In the genomic region with DNA sequence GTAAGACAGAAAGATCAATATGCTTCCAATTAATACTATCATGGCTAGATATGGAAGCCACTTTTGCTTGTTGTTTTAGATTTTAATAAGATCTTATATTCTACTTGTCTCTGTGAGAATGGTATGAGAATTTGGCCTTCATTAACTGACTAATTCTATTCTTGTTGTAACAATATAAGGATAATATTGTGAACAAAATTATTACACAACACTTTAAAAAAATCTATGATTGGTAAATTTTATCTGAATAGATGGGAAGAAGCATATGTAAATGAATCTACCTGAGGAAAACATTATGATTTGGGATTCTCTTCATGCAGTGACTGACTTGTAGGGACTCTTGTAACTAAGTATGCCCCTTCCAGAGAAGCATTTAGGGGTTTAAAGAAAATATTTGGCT, we compare ENCODE assay signal across 15 cellular contexts.
DNase-seq lines count a peak whose midpoint lies in the region; ATAC-seq and TF ChIP-seq lines count a peak whose summit lies in the region.
"Had no signal": no experiment of that assay in that cellular context is flagged by ENCODE, and none has a peak within 500 bp of the region (broad histone marks: within the 10 kb centered on the region; RNA-seq: fewer than 3 reads in every experiment).

No MANE protein-coding gene starts in this region.

- no peak overlapping the region for H3K27ac Mint-ChIP-seq in MCF 10A (ENCODE audit: low read depth, unreplicated experiment)
- H3K27ac Mint-ChIP-seq: CD8-positive, alpha-beta memory T cell; H9 had no signal

- CTCF ChIA-PET in MCF 10A (lab: Yijun Ruan, JAX), result no interaction called here

- H3K79me2 ChIP-seq in GM23248 (ENCODE audit: insufficient read depth), result no peaks in the 10 kb centered on the region
- no peaks in the 10 kb centered on the region for H3K79me2 ChIP-seq in MM.1S (ENCODE audit: low read length)
- H3K79me2 ChIP-seq in osteoblast (ENCODE audit: insufficient read depth, low read length), result no peaks in the 10 kb centered on the region

- H3K9ac ChIP-seq in GM23248, result no peak overlapping the region
- no peak overlapping the region; the same call in 1 of the 2 replicates for H3K9ac ChIP-seq in MM.1S (ENCODE audit: low read length)
- H3K9ac ChIP-seq: BLaER1 had no signal

- no peaks in the 10 kb centered on the region for H3K36me3 Mint-ChIP-seq in MCF 10A (ENCODE audit: insufficient read depth, unreplicated experiment)
- H3K36me3 Mint-ChIP-seq: CD8-positive, alpha-beta memory T cell had no signal

- TF ChIP-seq CTCF in MM.1S (IDR thresholded peaks at IDR 0.05; ENCODE audit: low read length) (no peak), brain microvascular endothelial cell (IDR thresholded peaks at IDR 0.05; ENCODE audit: low read depth, low read length, missing control alignments) (no peak), osteoblast (IDR thresholded peaks at IDR 0.05; ENCODE audit: extremely low read depth, low read depth, low read length) (no peak), MCF 10A (IDR thresholded peaks at IDR 0.05; ENCODE audit: unreplicated experiment) (no peak)

- intact Hi-C loops in MCF 10A (cut with micrococcal nuclease), result no loop called here

- H3K4me3 Mint-ChIP-seq in MCF 10A (ENCODE audit: unreplicated experiment), result no peak overlapping the region
- H3K4me3 Mint-ChIP-seq: CD8-positive, alpha-beta memory T cell; H9 had no signal

- DNase-seq in GM23248 (peak; percentile 1), MM.1S (no peak), brain microvascular endothelial cell (no peak), osteoblast (ENCODE audit: insufficient read length, low spot score, missing footprints) (no peak), HuH-7 (ENCODE audit: low spot score) (no peak), MCF 10A (ENCODE audit: unreplicated experiment) (no peak)
- DNase-seq: 8988T; AML-193; CD8-positive, alpha-beta memory T cell; DMS53; GF-D8; GOT3; H9 had no signal

- H3K4me2 ChIP-seq in GM23248 (ENCODE audit: unreplicated experiment), result no peak overlapping the region
- H3K4me2 ChIP-seq in MM.1S (ENCODE audit: low read depth, low read length), result peak overlapping the region; percentile 33
- H3K4me2 ChIP-seq in osteoblast (ENCODE audit: insufficient read depth, low read length), result no peak overlapping the region
- H3K4me2 ChIP-seq: BLaER1 had no signal

- no peaks in the 10 kb centered on the region; the same call in 1 of the 2 replicates for H3K9me2 ChIP-seq in GM23248 (ENCODE audit: insufficient read depth)
- no peaks in the 10 kb centered on the region for H3K9me2 ChIP-seq in MM.1S (replicated peaks; ENCODE audit: insufficient read depth, low read length)

- no TSS peak for BruUV-seq in MCF 10A (replicated peaks; lab: Mats Ljungman, UMichigan)

- H3K4me3 ChIP-seq in GM23248 (no peak overlapping the region), MM.1S (ENCODE audit: low read length) (no peak overlapping the region), brain microvascular endothelial cell (ENCODE audit: low read depth, low read length) (no peak overlapping the region), osteoblast (ENCODE audit: insufficient read depth, low read length) (no peak overlapping the region)
- H3K4me3 ChIP-seq: BLaER1 had no signal

- H3F3A ChIP-seq in GM23248 (ENCODE audit: insufficient read depth) (peaks cover 25% of the 10 kb centered on the region), MM.1S (ENCODE audit: insufficient read depth, low read length) (peaks cover 33% of the 10 kb centered on the region)

- H3K27ac ChIP-seq in GM23248, result no peak overlapping the region
- H3K27ac ChIP-seq in MM.1S (ENCODE audit: low read length), result peak overlapping the region; percentile 55
- H3K27ac ChIP-seq in brain microvascular endothelial cell, result peak overlapping the region; percentile 21
- no peak overlapping the region for H3K27ac ChIP-seq in osteoblast (ENCODE audit: low read depth, low read length)
- H3K27ac ChIP-seq: BLaER1 had no signal

- in situ Hi-C loops in GM23248 (cut with MboI), result no loop called here
- in situ Hi-C loops in brain microvascular endothelial cell (cut with HindIII; ENCODE audit: low pct_ligation_motif_present, low sequenced_read_pairs), result no loop called here

- no peaks in the 10 kb centered on the region for H3K9me3 Mint-ChIP-seq in MCF 10A (ENCODE audit: unreplicated experiment)
- H3K9me3 Mint-ChIP-seq: H9 had no signal

- H3K36me3 ChIP-seq in GM23248 (ENCODE audit: low read depth) (no peaks in the 10 kb centered on the region), MM.1S (replicated peaks; ENCODE audit: insufficient read depth, low read length) (no peaks in the 10 kb centered on the region), brain microvascular endothelial cell (replicated peaks) (no peaks in the 10 kb centered on the region), osteoblast (ENCODE audit: insufficient read depth, low read length) (no peaks in the 10 kb centered on the region)
- H3K36me3 ChIP-seq: BLaER1 had no signal

- ATAC-seq in GM18519 (IDR thresholded peaks at IDR 0.05; ENCODE audit: low FRiP score, unreplicated experiment), result no peak

- no peaks in the 10 kb centered on the region for H3K4me1 Mint-ChIP-seq in MCF 10A (ENCODE audit: insufficient read depth, unreplicated experiment)
- H3K4me1 Mint-ChIP-seq: CD8-positive, alpha-beta memory T cell; H9 had no signal

- H2AFZ ChIP-seq in GM23248, result peak overlapping the region; percentile 32; the same call in 1 of the 2 replicates
- H2AFZ ChIP-seq in MM.1S (ENCODE audit: low read length), result peak overlapping the region; percentile 45
- peak overlapping the region; percentile 45 for H2AFZ ChIP-seq in osteoblast (ENCODE audit: low read length)

- H3K9me3 ChIP-seq in GM23248 (ENCODE audit: low read depth), result no peaks in the 10 kb centered on the region
- H3K9me3 ChIP-seq in MM.1S (replicated peaks; ENCODE audit: insufficient read depth, low read length), result no peaks in the 10 kb centered on the region
- no peaks in the 10 kb centered on the region for H3K9me3 ChIP-seq in osteoblast (ENCODE audit: low read depth, low read length)
- H3K9me3 ChIP-seq: BLaER1 had no signal

- no peaks in the 10 kb centered on the region for H4K20me1 ChIP-seq in GM23248 (ENCODE audit: insufficient read depth)
- H4K20me1 ChIP-seq in MM.1S (ENCODE audit: insufficient read depth, low read length), result no peaks in the 10 kb centered on the region
- H4K20me1 ChIP-seq in osteoblast (ENCODE audit: insufficient read depth, low read length), result no peaks in the 10 kb centered on the region
- H4K20me1 ChIP-seq: BLaER1 had no signal

- POLR2A ChIA-PET in MCF 10A (lab: Yijun Ruan, JAX), result interaction anchor here (0.6 kb wide), 1 partner anchor 33 kb away, joined by 3 read pairs; no protein-coding TSS in a partner anchor

- no peaks in the 10 kb centered on the region for H3K27me3 Mint-ChIP-seq in MCF 10A (ENCODE audit: insufficient read depth, unreplicated experiment)
- H3K27me3 Mint-ChIP-seq: CD8-positive, alpha-beta memory T cell had no signal

- H3K27me3 ChIP-seq in GM23248 (replicated peaks; ENCODE audit: insufficient read depth) (no peaks in the 10 kb centered on the region), MM.1S (replicated peaks; ENCODE audit: insufficient read depth, low read length) (no peaks in the 10 kb centered on the region), brain microvascular endothelial cell (replicated peaks) (no peaks in the 10 kb centered on the region), osteoblast (ENCODE audit: insufficient read depth, low read length) (no peaks in the 10 kb centered on the region)
- H3K27me3 ChIP-seq: BLaER1 had no signal

- H3K4me1 ChIP-seq in GM23248 (ENCODE audit: insufficient read depth) (peaks cover 44% of the 10 kb centered on the region), MM.1S (ENCODE audit: low read length) (peaks cover 31% of the 10 kb centered on the region), osteoblast (ENCODE audit: insufficient read depth, low read length) (peaks cover 35% of the 10 kb centered on the region)
- H3K4me1 ChIP-seq: BLaER1 had no signal

Comparison
In these comparisons a context has a peak if more than half of its experiments do, and no peak if none do; other contexts are left out.
1. H3K27ac ChIP-seq: peak in MM.1S (single experiment) and brain microvascular endothelial cell (single experiment); none in GM23248 (single experiment) and osteoblast (single experiment).
2. Peak in every context shown above with its lines, with median percentiles within 50 percentile points of each other: H2AFZ ChIP-seq.